Comparison of ENCODE assay signal across 15 cellular contexts in the genomic region with DNA sequence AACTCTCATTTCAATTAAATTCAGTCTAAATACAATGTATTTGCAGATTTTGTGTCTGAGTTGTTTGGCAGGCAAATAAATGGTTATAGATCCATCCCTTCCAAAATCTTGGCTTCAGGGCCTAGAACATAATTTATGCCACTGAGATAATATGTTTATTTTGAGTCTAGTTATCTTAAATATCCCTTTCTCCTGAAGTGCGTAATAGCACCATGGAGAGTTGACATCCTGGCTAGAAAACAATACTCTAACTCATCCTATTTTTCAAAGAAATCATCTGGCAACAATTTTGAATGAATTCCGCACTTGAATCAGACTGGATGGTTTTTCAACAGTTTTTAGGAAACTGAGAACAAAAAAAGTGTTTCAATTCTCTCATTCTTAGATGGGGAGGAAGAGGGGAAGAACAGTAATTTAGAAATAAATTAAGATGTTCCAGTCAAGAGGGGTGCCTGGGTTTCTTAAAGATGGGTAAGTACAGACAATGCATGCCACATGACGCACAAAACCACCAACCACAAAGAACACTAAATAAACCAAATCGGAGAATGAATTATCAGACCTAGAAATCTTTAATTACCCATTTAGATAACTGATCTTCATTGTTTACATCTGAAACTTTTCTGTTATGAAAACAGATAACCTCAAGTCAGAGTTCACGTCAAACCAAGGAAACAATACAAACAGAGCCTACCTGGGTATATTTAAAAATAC.
DNase-seq lines count a peak whose midpoint lies in the region; TF ChIP-seq lines count a peak whose summit lies in the region.
"Had no signal": no experiment of that assay in that cellular context is flagged by ENCODE, and none has a peak within 500 bp of the region (broad histone marks: within the 10 kb centered on the region; RNA-seq: fewer than 3 reads in every experiment).

No MANE protein-coding gene starts in this region.

- H4K91ac ChIP-seq in mesenchymal stem cell (ENCODE audit: low read length), result no peak overlapping the region

- no peak overlapping the region for H4K8ac ChIP-seq in mesenchymal stem cell (ENCODE audit: low read length)

- no peak overlapping the region for H2BK15ac ChIP-seq in mesenchymal stem cell (ENCODE audit: low read depth, poor library complexity, severe bottlenecking)

- no peaks in the 10 kb centered on the region for H3K79me2 ChIP-seq in Karpas-422 (ENCODE audit: low read length)

- DNase-seq in M059J (ENCODE audit: low read depth), result peak; percentile 64
- peak; percentile 77 for DNase-seq in SK-MEL-5 (ENCODE audit: low read depth, low spot score)
- DNase-seq in choroid plexus epithelial cell (ENCODE audit: low read depth), result peak; percentile 42
- DNase-seq in mesenchymal stem cell, result peak; percentile 35
- DNase-seq in Karpas-422, result no peak
- DNase-seq in anterior cingulate cortex (lab: John Stamatoyannopoulos, UW), result no peak
- DNase-seq in EL, result no peak
- DNase-seq: ACHN; CD4-positive, alpha-beta T cell; DND-41; NCI-H1417 treated with DMSO at 0.1 percent for 48 hours; NCI-H187; NK-92 treated with Interleukin-12 subunit alpha and Interleukin-12 subunit beta, amount 100 ng/mL, for 24 hours had no signal

- in situ Hi-C loops in SK-MEL-5 (cut with HindIII; ENCODE audit: low pct_unique_long_range_greater_than_20kb, low sequenced_read_pairs), result no loop called here

- H2BK5ac ChIP-seq in mesenchymal stem cell (ENCODE audit: low read depth, low read length, poor library complexity, severe bottlenecking), result no peak overlapping the region

- H2BK12ac ChIP-seq in mesenchymal stem cell (ENCODE audit: low read length in 2 of 2), result no peak overlapping the region

- H3K9ac ChIP-seq in mesenchymal stem cell (ENCODE audit: low read length), result peak overlapping the region; percentile 44
- no peak overlapping the region for H3K9ac ChIP-seq in Karpas-422 (ENCODE audit: low read length)
- H3K9ac ChIP-seq: BLaER1, KMS-11 had no signal

- H3K79me1 ChIP-seq in mesenchymal stem cell (replicated peaks; ENCODE audit: low read length, poor library complexity, severe bottlenecking), result no peaks in the 10 kb centered on the region

- no peak overlapping the region for H3K27ac ChIP-seq in mesenchymal stem cell (ENCODE audit: low read length, poor library complexity, severe bottlenecking)
- H3K27ac ChIP-seq in Karpas-422 (ENCODE audit: low read length), result no peak overlapping the region
- H3K27ac ChIP-seq: BLaER1, KMS-11 had no signal

- H3K4me3 ChIP-seq in choroid plexus epithelial cell (ENCODE audit: low read depth, low read length) (no peak overlapping the region), mesenchymal stem cell (ENCODE audit: insufficient read depth in 1 of 2, low read depth in 1 of 2, low read length in 2 of 2) (no peak overlapping the region), Karpas-422 (ENCODE audit: low read length) (no peak overlapping the region)
- H3K4me3 ChIP-seq: BLaER1 had no signal

- H3K27me3 ChIP-seq in mesenchymal stem cell (ENCODE audit: control insufficient read depth in 1 of 2, insufficient read depth in 1 of 2, low read length in 2 of 2), result no peaks in the 10 kb centered on the region
- no peaks in the 10 kb centered on the region for H3K27me3 ChIP-seq in Karpas-422 (ENCODE audit: low read length)
- H3K27me3 ChIP-seq: BLaER1 had no signal

- H3K36me3 ChIP-seq in mesenchymal stem cell (ENCODE audit: control insufficient read depth in 1 of 2, insufficient read depth in 2 of 2, low read depth in 1 of 2, low read length in 2 of 2), result peaks cover 0 to 4% of the 10 kb centered on the region in 2 experiments
- H3K36me3 ChIP-seq in Karpas-422 (ENCODE audit: insufficient read depth, low read length), result no peaks in the 10 kb centered on the region
- H3K36me3 ChIP-seq: BLaER1 had no signal

- no peak overlapping the region for H3K23ac ChIP-seq in mesenchymal stem cell (ENCODE audit: low read length in 2 of 2)

- no peaks in the 10 kb centered on the region for H3K9me2 ChIP-seq in Karpas-422 (replicated peaks; ENCODE audit: insufficient read depth, low read length)

- no peak overlapping the region for H2AK5ac ChIP-seq in mesenchymal stem cell (ENCODE audit: low read length, severe bottlenecking)

- H4K20me1 ChIP-seq in Karpas-422 (ENCODE audit: insufficient read depth, low read depth, low read length), result no peaks in the 10 kb centered on the region
- H4K20me1 ChIP-seq: BLaER1 had no signal

- H2AFZ ChIP-seq in mesenchymal stem cell (ENCODE audit: low read depth, low read length) (no peak overlapping the region), Karpas-422 (ENCODE audit: low read length) (no peak overlapping the region)

- H3K18ac ChIP-seq in mesenchymal stem cell (ENCODE audit: low read depth in 1 of 2, low read length in 2 of 2), result no peak overlapping the region

- no peak overlapping the region for H3K4ac ChIP-seq in mesenchymal stem cell (ENCODE audit: low read depth in 1 of 2, low read length in 2 of 2)

- WGBS in mesenchymal stem cell, result 72% methylated on average over 4 of the region's 5 CpGs

- H3K9me3 ChIP-seq in mesenchymal stem cell (ENCODE audit: control insufficient read depth, low read length) (no peaks in the 10 kb centered on the region), Karpas-422 (ENCODE audit: low read length) (no peaks in the 10 kb centered on the region)
- H3K9me3 ChIP-seq: BLaER1 had no signal

- H3K4me2 ChIP-seq in mesenchymal stem cell (ENCODE audit: low read length, poor library complexity, severe bottlenecking) (no peak overlapping the region), Karpas-422 (ENCODE audit: low read depth, low read length, poor library complexity, severe bottlenecking) (no peak overlapping the region)
- H3K4me2 ChIP-seq: BLaER1, KMS-11 had no signal

- no peak overlapping the region for H3K14ac ChIP-seq in mesenchymal stem cell (ENCODE audit: low read length in 2 of 2)

- H3K4me1 ChIP-seq in mesenchymal stem cell (ENCODE audit: control insufficient read depth, insufficient read depth, low read depth, low read length) (peaks cover 2% of the 10 kb centered on the region), Karpas-422 (ENCODE audit: low read length) (no peaks in the 10 kb centered on the region)
- H3K4me1 ChIP-seq: BLaER1 had no signal

- TF ChIP-seq CTCF in choroid plexus epithelial cell (conservative IDR thresholded peaks at IDR 0.05; ENCODE audit: low read depth, low read length), result no peak

- H2BK120ac ChIP-seq in mesenchymal stem cell (ENCODE audit: low read depth, low read length), result no peak overlapping the region

Comparison
In these comparisons a context has a peak if more than half of its experiments do, and no peak if none do; other contexts are left out.
1. DNase-seq: peak in M059J (single experiment), SK-MEL-5 (single experiment), choroid plexus epithelial cell (single experiment) and mesenchymal stem cell (single experiment); none in Karpas-422 (single experiment), anterior cingulate cortex (0 of 58) and EL (single experiment).